ENCODE assay signal across 1 cellular context in genomic region chr4:118867311-118868067, GRCh38.
A peak's percentile ranks its signal among the peaks of the same experiment; 100 is the strongest.
TF ChIP-seq lines count a peak whose summit lies in the region.

No MANE protein-coding gene starts in this region.

TF ChIP-seq in SK-N-SH, 30 proteins besides CTCF, POLR2A, EP300 and RAD21 (continued from another document):
- TF ChIP-seq PBX3 (IDR thresholded peaks at IDR 0.05) (peak; percentile 54), FOXM1 (IDR thresholded peaks at IDR 0.05; ENCODE audit: low read depth) (peak; percentile 84), NFIC (IDR thresholded peaks at IDR 0.05; ENCODE audit: borderline replicate concordance) (peak; percentile 47; the same call in 1 of the 2 replicates), MXI1 (IDR thresholded peaks at IDR 0.05; ENCODE audit: low read depth, low read length) (no peak), TEAD4 (IDR thresholded peaks at IDR 0.05; ENCODE audit: borderline replicate concordance, insufficient read depth) (peak; percentile 61; the same call in 1 of the 2 replicates)
